ENCODE assay signal across 20 cellular contexts in the genomic region with DNA sequence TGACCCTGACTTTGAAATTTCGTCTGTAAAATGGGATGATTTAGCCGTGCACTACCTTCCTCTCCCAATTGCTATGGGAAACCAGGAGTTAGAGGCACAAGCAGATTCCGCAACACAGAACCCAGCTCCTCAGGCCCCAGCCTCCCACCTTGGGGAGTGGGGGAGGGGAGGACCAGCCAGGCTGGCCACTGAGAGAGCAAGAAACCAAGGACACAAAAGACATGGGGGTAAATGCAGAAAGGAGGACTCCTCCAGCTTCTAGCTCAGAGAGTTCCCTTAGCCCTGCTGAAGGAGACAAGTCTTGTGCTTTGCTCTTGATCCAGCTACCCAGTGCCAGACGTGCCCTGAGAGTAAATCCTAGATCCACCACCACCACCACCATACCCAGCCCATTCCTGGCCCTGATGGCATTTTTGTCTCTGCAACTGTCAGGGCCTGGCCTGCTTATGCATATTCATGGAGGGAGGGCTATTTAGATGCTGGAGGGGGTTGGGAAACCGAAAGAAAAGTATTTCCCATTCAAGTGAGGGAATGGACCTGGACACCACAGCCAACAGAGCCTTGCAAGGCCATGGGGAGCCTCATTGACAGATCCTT.
"Had no signal": no experiment of that assay in that cellular context is flagged by ENCODE, and none has a peak within 500 bp of the region (broad histone marks: within the 10 kb centered on the region; RNA-seq: fewer than 3 reads in every experiment).

No MANE protein-coding gene starts in this region.

- FAIRE-seq: urothelium cell line had no signal

- H3K4me1 Mint-ChIP-seq: central memory CD8-positive, alpha-beta T cell; mesothelial cell of epicardium had no signal

- H3K4me1 ChIP-seq: foreskin keratinocyte, parathyroid adenoma, psoas muscle, right lobe of liver, stomach had no signal

- H3K79me2 ChIP-seq: hepatocyte, parathyroid adenoma had no signal

- H2AFZ ChIP-seq: hepatocyte, neural progenitor cell, parathyroid adenoma had no signal

- H3K36me3 Mint-ChIP-seq: mesothelial cell of epicardium; natural killer cell treated with Interleukin-12 subunit alpha and Interleukin-12 subunit beta and Interleukin-15 and Interleukin-18, amount 100 ng/mL, for 72 hours; neural progenitor cell had no signal

- H3K27ac Mint-ChIP-seq: dendritic cell treated with granulocyte-macrophage colony-stimulating factor and Interleukin-4, amounts not matched to agents 40 ng/mL and 50 ng/mL, for 4 days; effector memory CD8-positive, alpha-beta T cell; mesothelial cell of epicardium; natural killer cell treated with Interleukin-12 subunit alpha and Interleukin-12 subunit beta and Interleukin-15 and Interleukin-18, amount 100 ng/mL, for 72 hours; neural progenitor cell had no signal

- H3K36me3 ChIP-seq: neural progenitor cell, right lobe of liver had no signal

- H3K27ac ChIP-seq: foreskin keratinocyte, hepatocyte, neural progenitor cell, parathyroid adenoma, psoas muscle, right lobe of liver, skin epidermis had no signal

- H3K9me3 ChIP-seq: psoas muscle, right lobe of liver, stomach had no signal

- H3K9ac ChIP-seq: neural progenitor cell, parathyroid adenoma had no signal

- H3K4me2 ChIP-seq: hepatocyte, neural progenitor cell had no signal

- ATAC-seq: effector memory CD8-positive, alpha-beta T cell; foreskin keratinocyte; natural killer cell treated with Interleukin-12 subunit alpha and Interleukin-12 subunit beta and Interleukin-15 and Interleukin-18, amount 100 ng/mL, for 72 hours; psoas muscle; right lobe of liver had no signal

- H3K4me3 Mint-ChIP-seq: central memory CD8-positive, alpha-beta T cell; dendritic cell treated with granulocyte-macrophage colony-stimulating factor and Interleukin-4, amounts not matched to agents 40 ng/mL and 50 ng/mL, for 4 days; effector memory CD8-positive, alpha-beta T cell; mesothelial cell of epicardium; natural killer cell treated with Interleukin-12 subunit alpha and Interleukin-12 subunit beta and Interleukin-15 and Interleukin-18, amount 100 ng/mL, for 72 hours; neural progenitor cell had no signal

- H3K9me3 Mint-ChIP-seq: central memory CD8-positive, alpha-beta T cell; dendritic cell treated with granulocyte-macrophage colony-stimulating factor and Interleukin-4, amounts not matched to agents 40 ng/mL and 50 ng/mL, for 4 days; effector memory CD8-positive, alpha-beta T cell; mesothelial cell of epicardium; natural killer cell treated with Interleukin-12 subunit alpha and Interleukin-12 subunit beta and Interleukin-15 and Interleukin-18, amount 100 ng/mL, for 72 hours; neural progenitor cell had no signal

- H3K27me3 ChIP-seq: foreskin keratinocyte, hepatocyte, neural progenitor cell, right lobe of liver, stomach had no signal

- H3K4me3 ChIP-seq: hepatocyte, neural progenitor cell, psoas muscle, right lobe of liver, skin epidermis, stomach had no signal

- DNase-seq: effector memory CD8-positive, alpha-beta T cell; foreskin keratinocyte; kidney glomerular epithelial cell; occipital lobe; psoas muscle; retina; right lobe of liver; stimulated activated CD4-positive, alpha-beta T cell treated with anti-CD3 and anti-CD28 coated beads, Interleukin-2, amount 100 ng/mL, for 24 hours; stimulated activated naive CD4-positive, alpha-beta T cell; stomach; trophoblast cell had no signal
